21 cellular contexts compared by ENCODE assay signal in genomic region chr7:159099217-159099655, GRCh38. TPM values are rescaled to one million over a fixed set of nuclear protein-coding genes. Genes with fewer than 3 reads are reported as not detected.
DNase-seq lines count a peak whose midpoint lies in the region; ATAC-seq and TF ChIP-seq lines count a peak whose summit lies in the region.
"Had no signal": no experiment of that assay in that cellular context is flagged by ENCODE, and none has a peak within 500 bp of the region (broad histone marks: within the 10 kb centered on the region; RNA-seq: fewer than 3 reads in every experiment).

No MANE protein-coding gene starts in this region.

- WGBS in esophagus, 2 donors: 68% methylated on average over 9 of the region's 9 CpGs
- 71 to 77% methylated on average over 9 of the region's 9 CpGs for WGBS in sigmoid colon, 2 donors

- no peaks in the 10 kb centered on the region for H3K9me3 ChIP-seq in esophagus (ENCODE audit: control insufficient read depth in 2 of 2, insufficient read depth in 1 of 2, low read depth in 1 of 2, low read length in 1 of 2)
- peaks cover 0 to 2% of the 10 kb centered on the region in 2 donors for H3K9me3 ChIP-seq in left lung
- H3K9me3 ChIP-seq in sigmoid colon: no peaks in the 10 kb centered on the region
- H3K9me3 ChIP-seq: A549, body of pancreas, pancreas, spleen, testis had no signal

- H3K4me3 ChIP-seq in esophagus (ENCODE audit: low read depth in 1 of 2, low read length in 2 of 2) (no peak overlapping the region), left lung (no peak overlapping the region), sigmoid colon (no peak overlapping the region)
- H3K4me3 ChIP-seq: A549, body of pancreas, pancreas, spleen, testis had no signal

- peak; percentile 46 for DNase-seq in AG20443 (ENCODE audit: low spot score)
- DNase-seq in left lung: no peak
- DNase-seq in sigmoid colon: peak; percentile 60
- DNase-seq in NOMO-1 treated with DMSO at 0.1 percent for 48 hours (lab: John Stamatoyannopoulos, UW; ENCODE audit: unreplicated experiment): no peak
- DNase-seq in NOMO-1 (lab: John Stamatoyannopoulos, UW; ENCODE audit: unreplicated experiment in 2 of 2): no peak
- DNase-seq in AML-193 (lab: John Stamatoyannopoulos, UW): no peak
- DNase-seq: activated CD4-positive, alpha-beta T cell treated with anti-CD3 and anti-CD28 coated beads, Interleukin-2, amount 50 U/mL, for 4 hours; dermis blood vessel endothelial cell; DMS153; erythroblast; KG1; NCI-H2171 treated with DMSO at 0.1 percent for 48 hours; NCI-H82 had no signal

- peaks cover 0 to 3% of the 10 kb centered on the region in 2 donors for H3K36me3 ChIP-seq in esophagus (ENCODE audit: control insufficient read depth in 2 of 2, insufficient read depth in 2 of 2, low read length in 1 of 2)
- H3K36me3 ChIP-seq in left lung: no peaks in the 10 kb centered on the region
- H3K36me3 ChIP-seq in sigmoid colon: peaks cover 0 to 13% (median 0%) of the 10 kb centered on the region in 4 donors
- H3K36me3 ChIP-seq: spleen had no signal

- intact Hi-C loops in left lung (cut with DNase I): no loop called here
- intact Hi-C loops in sigmoid colon (cut with DNase I): no loop called here

- H3K27me3 ChIP-seq in esophagus (ENCODE audit: control insufficient read depth in 1 of 2, insufficient read depth in 2 of 2, low read length in 2 of 2): no peaks in the 10 kb centered on the region
- H3K27me3 ChIP-seq in left lung: peaks cover 0 to 5% of the 10 kb centered on the region in 2 donors
- no peaks in the 10 kb centered on the region for H3K27me3 ChIP-seq in sigmoid colon
- H3K27me3 ChIP-seq: body of pancreas, pancreas, testis had no signal

- TF ChIP-seq EP300 in sigmoid colon (IDR thresholded peaks at IDR 0.05): no peak

- H3K27ac ChIP-seq in esophagus (ENCODE audit: low read depth in 2 of 2, low read length in 1 of 2) (peak overlapping the region; percentile 50 to 59), left lung (no peak overlapping the region), sigmoid colon (peak overlapping the region; percentile 67 to 87 (median 76))
- H3K27ac ChIP-seq: A549, body of pancreas, pancreas, spleen had no signal

- ATAC-seq in left lung (peak; percentile 49), GM19324 (IDR thresholded peaks at IDR 0.05; ENCODE audit: low FRiP score, unreplicated experiment) (no peak)
- ATAC-seq: body of pancreas had no signal

- TF ChIP-seq CTCF in left lung (IDR thresholded peaks at IDR 0.05) (no peak), sigmoid colon (IDR thresholded peaks at IDR 0.05) (no peak)

- H3K4me1 ChIP-seq in esophagus (ENCODE audit: control insufficient read depth in 2 of 2, insufficient read depth in 2 of 2, low read length in 1 of 2) (peaks cover 0 to 2% of the 10 kb centered on the region in 2 donors), left lung (no peaks in the 10 kb centered on the region), sigmoid colon (peaks cover 0 to 50% (median 31%) of the 10 kb centered on the region in 4 donors)
- H3K4me1 ChIP-seq: A549, pancreas, spleen had no signal

- no peak for TF ChIP-seq POLR2A in sigmoid colon (IDR thresholded peaks at IDR 0.05)

RNA-seq across cellular contexts. Expression of gene VIPR2, which starts 45.4 kb away (rescaled TPM):
- polyA plus RNA-seq in esophagus (under 1 TPM; 0.39 to 0.40 TPM), sigmoid colon (1 to 10 TPM in 2 of 3 donors, under 1 TPM in 1; 0.23 to 3.0 (median 2.4) TPM)
- total RNA-seq in left lung (under 1 TPM; 0.47 to 0.50 TPM), sigmoid colon (10 to 100 TPM; 11.7 to 21.4 (median 15.7) TPM)
- total RNA-seq: dermis blood vessel endothelial cell had no signal
- polyA plus RNA-seq: A549, keratinocyte had no signal

Comparison
In these comparisons a context has a peak if more than half of its experiments do, and no peak if none do; other contexts are left out.
1. DNase-seq: peak in AG20443 (single experiment) and sigmoid colon (single experiment); none in left lung (0 of 2), NOMO-1 treated with DMSO at 0.1 percent for 48 hours (single experiment), NOMO-1 (0 of 2) and AML-193 (0 of 2).
2. H3K27ac ChIP-seq: peak in esophagus (2 of 2) and sigmoid colon (4 of 4); none in left lung (0 of 2).
3. RNA of gene VIPR2, which starts 45.4 kb away (total RNA-seq): 11.7 to 21.4 TPM in sigmoid colon; 0.47 to 0.50 TPM in left lung; every median in the first group is over 4 times any median in the second.